ENCODE assay signal across 10 cellular contexts in the genomic region with DNA sequence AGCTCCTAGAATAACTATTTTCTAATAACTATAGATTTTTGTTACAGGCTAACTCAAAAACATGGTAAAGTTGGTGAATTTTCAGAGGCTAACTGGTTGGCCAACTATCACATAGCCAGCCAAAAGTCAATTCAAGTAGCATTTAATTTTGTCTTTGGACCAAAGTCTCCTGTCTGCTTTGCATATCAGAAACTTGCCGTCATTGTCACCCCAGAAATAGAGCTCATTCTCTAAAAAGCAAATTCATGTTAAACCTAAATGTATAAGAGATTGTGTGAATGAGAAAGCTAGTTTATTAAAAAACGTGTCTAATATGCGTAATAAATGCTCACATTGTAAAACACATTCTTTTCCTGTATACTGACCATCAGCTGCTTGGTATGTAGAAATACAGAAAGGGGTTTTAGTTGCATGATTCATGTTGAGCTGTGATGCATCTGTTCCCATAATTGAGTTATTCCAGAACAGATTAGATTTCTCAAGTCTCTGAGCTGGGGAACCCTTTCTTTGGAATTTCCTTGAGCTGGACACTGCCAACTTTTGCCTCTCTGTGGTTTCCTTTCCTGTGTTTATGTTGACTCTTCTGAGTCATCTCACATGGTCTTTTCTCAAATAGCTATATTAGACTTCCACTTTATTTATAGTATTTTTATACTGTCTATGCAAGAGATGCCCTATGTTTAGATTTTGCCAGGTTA. TPM values are rescaled to one million over a fixed set of nuclear protein-coding genes. Genes with fewer than 3 reads are reported as not detected.
DNase-seq lines count a peak whose midpoint lies in the region; FAIRE-seq and TF ChIP-seq lines count a peak whose summit lies in the region.
"Had no signal": no experiment of that assay in that cellular context is flagged by ENCODE, and none has a peak within 500 bp of the region (broad histone marks: within the 10 kb centered on the region; RNA-seq: fewer than 3 reads in every experiment).

No MANE protein-coding gene starts in this region.

- H3K4me2 ChIP-seq in Karpas-422 (ENCODE audit: low read depth, low read length, poor library complexity, severe bottlenecking), result no peak overlapping the region

- H3K9me3 ChIP-seq in Karpas-422 (ENCODE audit: low read length), result no peaks in the 10 kb centered on the region
- no peaks in the 10 kb centered on the region for H3K9me3 ChIP-seq in small intestine (ENCODE audit: control insufficient read depth, low read depth)

- H3K36me3 ChIP-seq in Karpas-422 (ENCODE audit: insufficient read depth, low read length) (peaks cover 9% of the 10 kb centered on the region; the same call in 1 of the 2 replicates), small intestine (ENCODE audit: control insufficient read depth in 2 of 2, insufficient read depth in 2 of 2, low read length in 2 of 2) (no peaks in the 10 kb centered on the region)
- H3K36me3 ChIP-seq: cardiac muscle cell had no signal

- 37 to 55% (median 53%) methylated on average over 3 of the region's 3 CpGs for WGBS in small intestine, 3 donors

- no peaks in the 10 kb centered on the region for H3K9me2 ChIP-seq in Karpas-422 (replicated peaks; ENCODE audit: insufficient read depth, low read length)

- no peak for TF ChIP-seq CTCF in HFF-Myc (IDR thresholded peaks at IDR 0.05; ENCODE audit: low read depth, low read length, missing control alignments)
- TF ChIP-seq CTCF in WI38 (IDR thresholded peaks at IDR 0.05; ENCODE audit: low read depth, low read length), result no peak

- H3K4me3 ChIP-seq in HFF-Myc (replicated peaks; ENCODE audit: low read depth, low read length) (no peak overlapping the region), WI38 (ENCODE audit: low read depth, low read length) (peak overlapping the region; percentile 18; the same call in 1 of the 2 replicates), Karpas-422 (ENCODE audit: low read length) (no peak overlapping the region), small intestine (ENCODE audit: low read depth in 1 of 2, low read length in 2 of 2) (no peak overlapping the region)
- H3K4me3 ChIP-seq: cardiac muscle cell had no signal

- no peak overlapping the region for H3K9ac ChIP-seq in Karpas-422 (ENCODE audit: low read length)

- H4K20me1 ChIP-seq in Karpas-422 (ENCODE audit: insufficient read depth, low read depth, low read length), result peaks cover 19% of the 10 kb centered on the region

- no peak for FAIRE-seq in small intestine (lab: Jason Lieb, UNC)

- peaks cover 97% of the 10 kb centered on the region for H3K79me2 ChIP-seq in Karpas-422 (ENCODE audit: low read length)

- H2AFZ ChIP-seq in Karpas-422 (ENCODE audit: low read length), result no peak overlapping the region

- H3K27me3 ChIP-seq in Karpas-422 (ENCODE audit: low read length) (no peaks in the 10 kb centered on the region), small intestine (ENCODE audit: control insufficient read depth in 2 of 2, insufficient read depth in 2 of 2, low read length in 2 of 2) (no peaks in the 10 kb centered on the region)
- H3K27me3 ChIP-seq: cardiac muscle cell had no signal

- peaks cover 12% of the 10 kb centered on the region for H3K4me1 ChIP-seq in Karpas-422 (ENCODE audit: low read length)
- H3K4me1 ChIP-seq in small intestine (ENCODE audit: control insufficient read depth in 2 of 2, insufficient read depth in 1 of 2, low read depth in 1 of 2, low read length in 1 of 2), result no peaks in the 10 kb centered on the region

- peak; percentile 84 for DNase-seq in AG08395 (ENCODE audit: low spot score)
- DNase-seq in HFF-Myc (ENCODE audit: extremely low read depth, low read depth), result peak; percentile 96
- DNase-seq in kidney glomerular epithelial cell (lab: John Stamatoyannopoulos, UW), result peak; percentile 92
- DNase-seq in GM19240 (ENCODE audit: insufficient read length, low spot score), result no peak
- DNase-seq in NCI-H1105 treated with DMSO at 0.1 percent for 48 hours (lab: John Stamatoyannopoulos, UW), result no peak
- no peak for DNase-seq in Karpas-422
- no peak for DNase-seq in small intestine
- DNase-seq: NCI-H1092 had no signal

- no peak overlapping the region for H3K27ac ChIP-seq in Karpas-422 (ENCODE audit: low read length)
- H3K27ac ChIP-seq in small intestine (ENCODE audit: low read depth in 1 of 2, low read length in 1 of 2), result peak overlapping the region in 1 of 2 donors; percentile 61
- H3K27ac ChIP-seq: cardiac muscle cell had no signal

RNA-seq across cellular contexts. Expression of a gene that starts 7.3 kb away (rescaled TPM):
- 10.7 and 18.6 TPM in 2 replicates for total RNA-seq in Karpas-422 (2014; rRNA removed; shearing (Covaris generic); ENCODE audit: low replicate concordance)
- polyA plus RNA-seq in small intestine, result 1 to 10 TPM; 2.4 to 4.9 (median 2.9) TPM

Comparison
In these comparisons a context has a peak if more than half of its experiments do, and no peak if none do; other contexts are left out.
1. DNase-seq: peak in AG08395 (single experiment), HFF-Myc (single experiment) and kidney glomerular epithelial cell (single experiment); none in GM19240 (single experiment), NCI-H1105 treated with DMSO at 0.1 percent for 48 hours (single experiment), Karpas-422 (single experiment) and small intestine (single experiment).